Comparison of ENCODE assay signal across 10 cellular contexts in genomic region chr11:102201776-102202175, GRCh38.
"Had no signal": no experiment of that assay in that cellular context is flagged by ENCODE, and none has a peak within 500 bp of the region (broad histone marks: within the 10 kb centered on the region; RNA-seq: fewer than 3 reads in every experiment).

No MANE protein-coding gene starts in this region.

- H3K4me3 Mint-ChIP-seq: H9, HFFc6 had no signal

- FAIRE-seq: H1, H54 had no signal

- DNase-seq: GM23248, GOT3, H7, H9, HCEC 1CT, HFFc6 had no signal

- H3K9me3 ChIP-seq: HAP-1 had no signal

- H3K27ac Mint-ChIP-seq: H9 had no signal

- H2AFZ ChIP-seq: GM23248 had no signal

- H3K27ac ChIP-seq: GM23248 had no signal

- H3K9me3 Mint-ChIP-seq: H9, HFFc6 had no signal

- H3K9ac ChIP-seq: GM23248 had no signal

- H3K4me3 ChIP-seq: GM23248, HAP-1 had no signal

- ATAC-seq: HCT116 had no signal
